8 cellular contexts compared by ENCODE assay signal in genomic region chr11:65506316-65506769, GRCh38. TPM values are rescaled to one million over a fixed set of nuclear protein-coding genes. Genes with fewer than 3 reads are reported as not detected.
DNase-seq lines count a peak whose midpoint lies in the region; ATAC-seq and TF ChIP-seq lines count a peak whose summit lies in the region.

No MANE protein-coding gene starts in this region.

- no peaks in the 10 kb centered on the region for H3K9me3 ChIP-seq in right atrium auricular region
- no peaks in the 10 kb centered on the region for H3K9me3 ChIP-seq in WERI-Rb-1 (ENCODE audit: severe bottlenecking)
- H3K9me3 ChIP-seq in left lung, result no peaks in the 10 kb centered on the region
- H3K9me3 ChIP-seq in vagina, result no peaks in the 10 kb centered on the region

- DNase-seq in right atrium auricular region (ENCODE audit: low spot score), result no peak
- no peak for DNase-seq in Right ventricle myocardium superior
- DNase-seq in WERI-Rb-1, result no peak
- DNase-seq in left lung, result no peak
- DNase-seq in vagina (ENCODE audit: extremely low spot score in 2 of 2), result no peak
- no peak for DNase-seq in GM03348 (ENCODE audit: low spot score)
- no peak for DNase-seq in activated effector memory CD4-positive, alpha-beta T cell treated with anti-CD3 and anti-CD28 coated beads, Interleukin-2, amount 50 U/mL, for 16 hours

- ATAC-seq in Right ventricle myocardium superior (ENCODE audit: poor library complexity), result no peak
- no peak for ATAC-seq in left lung
- ATAC-seq in HG02642 (IDR thresholded peaks at IDR 0.05; ENCODE audit: poor library complexity, unreplicated experiment), result no peak

- TF ChIP-seq CTCF in right atrium auricular region (IDR thresholded peaks at IDR 0.05) (no peak), WERI-Rb-1 (IDR thresholded peaks at IDR 0.05; ENCODE audit: low read depth, low read length) (no peak), left lung (IDR thresholded peaks at IDR 0.05) (no peak), vagina (IDR thresholded peaks at IDR 0.05) (no peak)

- H3K4me1 ChIP-seq in right atrium auricular region (peaks cover 0 to 38% of the 10 kb centered on the region in 2 donors), left lung (peaks cover 3 to 57% of the 10 kb centered on the region in 2 donors), vagina (peaks cover 49% of the 10 kb centered on the region)

- H3K4me3 ChIP-seq in right atrium auricular region (peak overlapping the region; percentile 75 to 79), WERI-Rb-1 (ENCODE audit: low read depth, low read length) (peak overlapping the region; percentile 89), left lung (peak overlapping the region; percentile 50 to 77), vagina (peak overlapping the region; percentile 77 to 83)

- H3K27me3 ChIP-seq in right atrium auricular region, result no peaks in the 10 kb centered on the region
- H3K27me3 ChIP-seq in WERI-Rb-1 (ENCODE audit: insufficient read depth, low read depth, severe bottlenecking), result no peaks in the 10 kb centered on the region
- no peaks in the 10 kb centered on the region for H3K27me3 ChIP-seq in left lung
- no peaks in the 10 kb centered on the region for H3K27me3 ChIP-seq in vagina

- H3K36me3 ChIP-seq in right atrium auricular region, result peaks cover 59% of the 10 kb centered on the region
- peaks cover 57% of the 10 kb centered on the region for H3K36me3 ChIP-seq in WERI-Rb-1
- H3K36me3 ChIP-seq in left lung, result peaks cover 4 to 56% of the 10 kb centered on the region in 2 donors
- H3K36me3 ChIP-seq in vagina, result peaks cover 18 to 54% of the 10 kb centered on the region in 2 donors

- H3K27ac ChIP-seq in right atrium auricular region (peak overlapping the region; percentile 97 to 100), WERI-Rb-1 (peak overlapping the region; percentile 54), left lung (peak overlapping the region; percentile 98 to 99), vagina (peak overlapping the region; percentile 100)

- peak in 1 of 2 donors; percentile 14 for TF ChIP-seq POLR2A in vagina (IDR thresholded peaks at IDR 0.05)

- intact Hi-C loops in Right ventricle myocardium superior (cut with DNase I), result loop anchor here (5.0 kb wide), 1 partner anchor 34 kb away; no protein-coding TSS in a partner anchor
- intact Hi-C loops in left lung (cut with DNase I), result loop anchor here in 1 of 2 donors (5.0 kb wide), 1 partner anchor 89 kb away; no protein-coding TSS in a partner anchor
- intact Hi-C loops in vagina (cut with DNase I), result loop anchor here (5.0 kb wide), 1 partner anchor 34 kb away; no protein-coding TSS in a partner anchor

RNA-seq across cellular contexts. Expression of gene MALAT1, which starts 7.5 kb away (rescaled TPM):
- total RNA-seq in right atrium auricular region, result 1,000 to 10,000 TPM; 2,120 to 2,577 TPM
- 5,573 TPM for total RNA-seq in Right ventricle myocardium superior
- total RNA-seq in left lung, result over 10,000 TPM; 12,400 to 15,875 TPM
- 16,459 TPM for total RNA-seq in vagina

RNA-seq across cellular contexts. Expression of gene SCYL1, which starts 18.5 kb away (rescaled TPM):
- total RNA-seq in right atrium auricular region, result 10 to 100 TPM; 71.8 to 89.7 TPM
- total RNA-seq in Right ventricle myocardium superior, result 60.5 TPM
- 10 to 100 TPM; 81.2 to 82.5 TPM for total RNA-seq in left lung
- total RNA-seq in vagina, result 77.3 TPM

RNA-seq across cellular contexts. Expression of gene LTBP3, which starts 51.8 kb away (rescaled TPM):
- total RNA-seq in right atrium auricular region (100 to 1,000 TPM; 114 to 161 TPM), Right ventricle myocardium superior (73.4 TPM), left lung (100 to 1,000 TPM in 1 of 2 donors, 10 to 100 TPM in 1; 70.8 to 157 TPM), vagina (246 TPM)
